In the genomic region with DNA sequence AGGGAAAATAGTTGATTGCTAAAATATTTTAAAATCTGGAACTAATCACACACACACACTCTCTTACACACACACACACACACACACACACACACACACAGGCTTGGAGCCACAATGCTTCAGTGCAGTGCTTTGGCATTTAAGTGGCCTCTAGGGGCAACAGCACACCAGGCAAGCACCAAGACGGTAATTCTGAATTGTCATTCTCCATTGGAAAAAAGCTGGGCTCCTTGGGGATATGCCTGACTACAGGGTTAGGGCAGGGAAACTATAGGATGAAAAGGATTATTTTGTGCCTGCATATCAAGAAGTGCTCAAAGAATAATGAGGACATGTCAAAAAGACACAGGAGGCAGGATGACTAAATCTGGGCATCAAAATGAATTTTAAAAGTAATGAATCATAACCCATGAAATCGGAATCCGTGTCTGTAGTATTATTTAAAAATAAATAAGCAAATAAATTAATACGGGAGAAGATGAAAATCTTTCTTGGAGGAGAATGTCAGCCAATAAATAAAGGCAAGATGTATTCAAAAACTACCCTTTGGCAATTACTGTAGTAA, we compare ENCODE assay signal across 8 cellular contexts. TPM values are rescaled to one million over a fixed set of nuclear protein-coding genes. Genes with fewer than 3 reads are reported as not detected.
A peak's percentile ranks its signal among the peaks of the same experiment; 100 is the strongest.
DNase-seq lines count a peak whose midpoint lies in the region; ATAC-seq and TF ChIP-seq lines count a peak whose summit lies in the region.

No MANE protein-coding gene starts in this region.

- H3K23me2 ChIP-seq in H9 (ENCODE audit: insufficient read length, low read depth, low read length, poor library complexity, severe bottlenecking): no peaks in the 10 kb centered on the region

- H3K4ac ChIP-seq in H9 (ENCODE audit: low read depth, low read length): no peak overlapping the region

- H3K79me2 ChIP-seq in H9 (ENCODE audit: insufficient read depth, low read length): no peaks in the 10 kb centered on the region

- H3K4me3 ChIP-seq in upper lobe of right lung: no peak overlapping the region

- H3K9me3 Mint-ChIP-seq in H9 (no peaks in the 10 kb centered on the region), brain (peaks cover 0 to 3% (median 0%) of the 10 kb centered on the region in 5 experiments)

- no peak overlapping the region for H4K5ac ChIP-seq in H9 (ENCODE audit: insufficient read length, low read depth, low read length)

- no peak overlapping the region for H3K18ac ChIP-seq in H9 (ENCODE audit: insufficient read length, low read depth, low read length)

- no peak overlapping the region for H4K91ac ChIP-seq in H9 (ENCODE audit: insufficient read length, low read depth, low read length)

- H3K14ac ChIP-seq in H9 (ENCODE audit: insufficient read depth, low read length): no peak overlapping the region

- H3K27ac Mint-ChIP-seq in H9 (no peak overlapping the region), brain (peak overlapping the region in 3 of 5 experiments; percentile 49 to 87 (median 66))

- DNase-seq in activated CD4-positive, CD25-positive, alpha-beta regulatory T cell treated with anti-CD3 and anti-CD28 coated beads, Interleukin-2, amount 50 U/mL, for 16 hours (ENCODE audit: low read depth, low spot score): peak; percentile 15
- no peak for DNase-seq in activated CD4-positive, CD25-positive, alpha-beta regulatory T cell treated with anti-CD3 and anti-CD28 coated beads, Interleukin-2, amount 50 U/mL, for 72 hours
- DNase-seq in H9: peak; percentile 55
- DNase-seq in NCI-H1694 (lab: John Stamatoyannopoulos, UW): peak; percentile 20
- peak; percentile 71 for DNase-seq in iris pigment epithelial cell (ENCODE audit: low read depth)
- no peak for DNase-seq in upper lobe of right lung
- DNase-seq in 8988T: no peak

- no peaks in the 10 kb centered on the region for H4K20me1 ChIP-seq in H9 (ENCODE audit: control insufficient read depth, insufficient read depth, insufficient read length)

- H3K4me3 Mint-ChIP-seq in H9: no peak overlapping the region
- H3K4me3 Mint-ChIP-seq in brain: no peak overlapping the region

- peak; percentile 55 for ATAC-seq in upper lobe of right lung

- no peaks in the 10 kb centered on the region for H3K79me1 ChIP-seq in H9 (ENCODE audit: insufficient read depth, low read depth, low read length, poor library complexity, severe bottlenecking)

- H3K36me3 Mint-ChIP-seq in H9 (ENCODE audit: insufficient read depth in 1 of 3, low read depth in 3 of 3) (peaks cover 45 to 70% (median 47%) of the 10 kb centered on the region in 3 experiments), brain (peaks cover 60% of the 10 kb centered on the region)

- H3K23ac ChIP-seq in H9 (ENCODE audit: insufficient read length, low read depth, low read length): no peak overlapping the region

- no peak overlapping the region for H2BK15ac ChIP-seq in H9 (ENCODE audit: low read depth, low read length)

- H3K56ac ChIP-seq in H9 (ENCODE audit: insufficient read length, low read depth, low read length): no peak overlapping the region

- no peaks in the 10 kb centered on the region for H3K4me1 ChIP-seq in H9 (ENCODE audit: insufficient read depth, low read length)
- H3K4me1 ChIP-seq in upper lobe of right lung: no peaks in the 10 kb centered on the region

- H2AFZ ChIP-seq in H9 (ENCODE audit: low read length): no peak overlapping the region

- no peak overlapping the region for H2BK5ac ChIP-seq in H9 (ENCODE audit: insufficient read length, low read length)

- no peak overlapping the region for H3K9ac ChIP-seq in H9 (ENCODE audit: extremely low read depth, insufficient read length, low read length)

- H2BK20ac ChIP-seq in H9 (ENCODE audit: low read depth, low read length, poor library complexity, severe bottlenecking): no peak overlapping the region

- H3K27me3 ChIP-seq in H9 (ENCODE audit: insufficient read depth, low read length): no peaks in the 10 kb centered on the region
- no peaks in the 10 kb centered on the region for H3K27me3 ChIP-seq in upper lobe of right lung

- intact Hi-C loops in upper lobe of right lung (cut with DNase I): no loop called here

- no CpG with 5 or more reads among the region's 4 CpGs for WGBS in H9 (ENCODE audit: extremely low coverage, insufficient read length, low lambda C conversion rate)

- no peak overlapping the region for H3K27ac ChIP-seq in H9 (ENCODE audit: insufficient read length, low read depth, low read length)
- no peak overlapping the region for H3K27ac ChIP-seq in upper lobe of right lung

- H3T11ph ChIP-seq in H9 (ENCODE audit: low read length): no peak overlapping the region

- peak; percentile 59 for TF ChIP-seq CTCF in H9 (conservative IDR thresholded peaks at IDR 0.05)
- peak in 1 of 2 experiments; percentile 29 for TF ChIP-seq CTCF in brain (conservative IDR thresholded peaks at IDR 0.05)
- TF ChIP-seq CTCF in upper lobe of right lung (IDR thresholded peaks at IDR 0.05): no peak

- H2AK5ac ChIP-seq in H9 (ENCODE audit: insufficient read length, low read length): no peak overlapping the region

- H3K4me2 ChIP-seq in H9 (ENCODE audit: insufficient read depth, insufficient read length, low read length): no peak overlapping the region

- H2BK120ac ChIP-seq in H9 (ENCODE audit: low read depth, low read length, poor library complexity, severe bottlenecking): no peak overlapping the region

- no peak overlapping the region for H2BK12ac ChIP-seq in H9 (ENCODE audit: insufficient read length, low read depth, low read length)

- peaks cover 4 to 8% of the 10 kb centered on the region in 2 experiments; a peak in 2 of 4 replicates for H3K4me1 Mint-ChIP-seq in H9
- H3K4me1 Mint-ChIP-seq in brain: peaks cover 78% of the 10 kb centered on the region

- H3K36me3 ChIP-seq in upper lobe of right lung: peaks cover 21% of the 10 kb centered on the region

- no peak overlapping the region for H4K8ac ChIP-seq in H9 (replicated peaks; ENCODE audit: insufficient read length, low read depth, low read length)

- H3K27me3 Mint-ChIP-seq in H9 (ENCODE audit: low read depth) (no peaks in the 10 kb centered on the region), brain (no peaks in the 10 kb centered on the region)

- no peaks in the 10 kb centered on the region for H3K9me3 ChIP-seq in H9 (ENCODE audit: control insufficient read depth, low read depth, low read length)
- H3K9me3 ChIP-seq in upper lobe of right lung: no peaks in the 10 kb centered on the region

RNA-seq across cellular contexts. Expression of gene DDC, which starts 30.4 kb away (rescaled TPM):
- total RNA-seq in H9 (2021) (not detected in 2 replicates), upper lobe of right lung (3.1 TPM)
- polyA plus RNA-seq in brain (ENCODE audit: insufficient read depth, low read depth, low replicate concordance): 450 TPM

Comparison
In these comparisons a context has a peak if more than half of its experiments do, and no peak if none do; other contexts are left out.
1. DNase-seq: peak in activated CD4-positive, CD25-positive, alpha-beta regulatory T cell treated with anti-CD3 and anti-CD28 coated beads, Interleukin-2, amount 50 U/mL, for 16 hours (single experiment), H9 (single experiment), NCI-H1694 (single experiment) and iris pigment epithelial cell (single experiment); none in activated CD4-positive, CD25-positive, alpha-beta regulatory T cell treated with anti-CD3 and anti-CD28 coated beads, Interleukin-2, amount 50 U/mL, for 72 hours (single experiment), upper lobe of right lung (single experiment) and 8988T (single experiment).
2. H3K27ac Mint-ChIP-seq: peak in brain (3 of 5); none in H9 (0 of 3).